ENCODE assay signal across 1 cellular context in the genomic region with DNA sequence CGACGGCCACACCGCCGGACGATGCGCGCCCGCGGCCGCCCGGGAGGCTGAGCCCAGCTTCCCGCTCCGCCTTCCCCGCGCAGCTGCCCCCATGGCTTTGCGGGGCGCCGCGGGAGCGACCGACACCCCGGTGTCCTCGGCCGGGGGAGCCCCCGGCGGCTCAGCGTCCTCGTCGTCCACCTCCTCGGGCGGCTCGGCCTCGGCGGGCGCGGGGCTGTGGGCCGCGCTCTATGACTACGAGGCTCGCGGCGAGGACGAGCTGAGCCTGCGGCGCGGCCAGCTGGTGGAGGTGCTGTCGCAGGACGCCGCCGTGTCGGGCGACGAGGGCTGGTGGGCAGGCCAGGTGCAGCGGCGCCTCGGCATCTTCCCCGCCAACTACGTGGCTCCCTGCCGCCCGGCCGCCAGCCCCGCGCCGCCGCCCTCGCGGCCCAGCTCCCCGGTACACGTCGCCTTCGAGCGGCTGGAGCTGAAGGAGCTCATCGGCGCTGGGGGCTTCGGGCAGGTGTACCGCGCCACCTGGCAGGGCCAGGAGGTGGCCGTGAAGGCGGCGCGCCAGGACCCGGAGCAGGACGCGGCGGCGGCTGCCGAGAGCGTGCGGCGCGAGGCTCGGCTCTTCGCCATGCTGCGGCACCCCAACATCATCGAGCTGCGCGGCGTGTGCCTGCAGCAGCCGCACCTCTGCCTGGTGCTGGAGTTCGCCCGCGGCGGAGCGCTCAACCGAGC.
TF ChIP-seq lines count a peak whose summit lies in the region.

No MANE protein-coding gene starts in this region.

TF ChIP-seq in H1, 55 proteins besides CTCF, POLR2A, EP300 and RAD21:
- TF ChIP-seq PHF8 (conservative IDR thresholded peaks at IDR 0.05; ENCODE audit: low read depth, low read length) = peak; percentile 34; the same call in 1 of the 2 replicates
- peak; percentile 59; the same call in 1 of the 2 replicates for TF ChIP-seq SUZ12 (IDR thresholded peaks at IDR 0.05; ENCODE audit: low read length)
- no peak for TF ChIP-seq NRF1 (IDR thresholded peaks at IDR 0.05; ENCODE audit: low read depth, low read length)
- TF ChIP-seq KDM4A (IDR thresholded peaks at IDR 0.05; ENCODE audit: low read depth, low read length, severe bottlenecking) = peak; percentile 89
- TF ChIP-seq RBBP5 (IDR thresholded peaks at IDR 0.05; ENCODE audit: borderline replicate concordance, low read depth, low read length) = peak; percentile 96
- TF ChIP-seq, protein P1, sequence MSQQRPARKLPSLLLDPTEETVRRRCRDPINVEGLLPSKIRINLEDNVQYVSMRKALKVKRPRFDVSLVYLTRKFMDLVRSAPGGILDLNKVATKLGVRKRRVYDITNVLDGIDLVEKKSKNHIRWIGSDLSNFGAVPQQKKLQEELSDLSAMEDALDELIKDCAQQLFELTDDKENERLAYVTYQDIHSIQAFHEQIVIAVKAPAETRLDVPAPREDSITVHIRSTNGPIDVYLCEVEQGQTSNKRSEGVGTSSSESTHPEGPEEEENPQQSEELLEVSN (IDR thresholded peaks at IDR 0.05) = peak; percentile 79; the same call in 1 of the 2 replicates
- no peak for TF ChIP-seq EGR1 (IDR thresholded peaks at IDR 0.05; ENCODE audit: borderline replicate concordance, low read depth, low read length)
- TF ChIP-seq MAX (IDR thresholded peaks at IDR 0.05) = peak; percentile 93
- TF ChIP-seq ASH2L (IDR thresholded peaks at IDR 0.05; ENCODE audit: low read length) = peak; percentile 52
- no peak for TF ChIP-seq TAF1 (IDR thresholded peaks at IDR 0.05; ENCODE audit: low read depth, low read length)
- TF ChIP-seq, protein P2, sequence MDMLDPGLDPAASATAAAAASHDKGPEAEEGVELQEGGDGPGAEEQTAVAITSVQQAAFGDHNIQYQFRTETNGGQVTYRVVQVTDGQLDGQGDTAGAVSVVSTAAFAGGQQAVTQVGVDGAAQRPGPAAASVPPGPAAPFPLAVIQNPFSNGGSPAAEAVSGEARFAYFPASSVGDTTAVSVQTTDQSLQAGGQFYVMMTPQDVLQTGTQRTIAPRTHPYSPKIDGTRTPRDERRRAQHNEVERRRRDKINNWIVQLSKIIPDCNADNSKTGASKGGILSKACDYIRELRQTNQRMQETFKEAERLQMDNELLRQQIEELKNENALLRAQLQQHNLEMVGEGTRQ (IDR thresholded peaks at IDR 0.05; ENCODE audit: low read length) = no peak
- TF ChIP-seq, protein P3, sequence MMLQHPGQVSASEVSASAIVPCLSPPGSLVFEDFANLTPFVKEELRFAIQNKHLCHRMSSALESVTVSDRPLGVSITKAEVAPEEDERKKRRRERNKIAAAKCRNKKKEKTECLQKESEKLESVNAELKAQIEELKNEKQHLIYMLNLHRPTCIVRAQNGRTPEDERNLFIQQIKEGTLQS (IDR thresholded peaks at IDR 0.05; ENCODE audit: insufficient read depth, low read depth, low read length) = no peak
- no peak for TF ChIP-seq RFX5 (IDR thresholded peaks at IDR 0.05; ENCODE audit: borderline replicate concordance, low read depth, low read length)
- TF ChIP-seq GABPA (IDR thresholded peaks at IDR 0.05; ENCODE audit: borderline replicate concordance, insufficient read depth, low read length) = no peak
- no peak for TF ChIP-seq CHD7 (IDR thresholded peaks at IDR 0.05; ENCODE audit: insufficient replicate concordance, low read length)
- TF ChIP-seq CREB1 (IDR thresholded peaks at IDR 0.05) = 0 out of 2 replicates have a peak, but pooled peaks have one; percentile 52
- no peak for TF ChIP-seq TEAD4 (IDR thresholded peaks at IDR 0.05; ENCODE audit: low read depth, low read length)
- TF ChIP-seq BRCA1 (IDR thresholded peaks at IDR 0.05; ENCODE audit: low read depth, low read length) = no peak
- no peak for TF ChIP-seq HDAC6 (IDR thresholded peaks at IDR 0.05; ENCODE audit: low read depth, low read length)
